Comparison of ENCODE assay signal across 14 cellular contexts in genomic region chrX:111123125-111123524, GRCh38. TPM values are rescaled to one million over a fixed set of nuclear protein-coding genes. Genes with fewer than 3 reads are reported as not detected.
DNase-seq lines count a peak whose midpoint lies in the region; ATAC-seq and TF ChIP-seq lines count a peak whose summit lies in the region.
"Had no signal": no experiment of that assay in that cellular context is flagged by ENCODE, and none has a peak within 500 bp of the region (broad histone marks: within the 10 kb centered on the region; RNA-seq: fewer than 3 reads in every experiment).

No MANE protein-coding gene starts in this region.

- no peak for DNase-seq in CD4-positive, alpha-beta T cell
- DNase-seq in activated CD4-positive, alpha-beta memory T cell treated with anti-CD3 and anti-CD28 coated beads, Interleukin-2, amount 10 ng/mL, durations not matched to agents 7 days and 5 days: no peak
- DNase-seq in HuH-7.5 (ENCODE audit: low spot score) (no peak), caudate nucleus (lab: John Stamatoyannopoulos, UW) (no peak), NCI-H2196 (lab: John Stamatoyannopoulos, UW; ENCODE audit: unreplicated experiment) (no peak)
- DNase-seq in NK-92 treated with Interleukin-12 subunit alpha and Interleukin-12 subunit beta, amount 100 ng/mL, for 24 hours (lab: John Stamatoyannopoulos, UW): no peak
- DNase-seq: body of pancreas, Karpas-422, NCI-H2227 treated with DMSO at 0.1 percent for 48 hours, stomach had no signal

- H3K9me3 Mint-ChIP-seq in CD4-positive, alpha-beta T cell: no peaks in the 10 kb centered on the region
- no peaks in the 10 kb centered on the region for H3K9me3 Mint-ChIP-seq in activated CD4-positive, alpha-beta memory T cell treated with anti-CD3 and anti-CD28 coated beads, Interleukin-2, amount 10 ng/mL, durations not matched to agents 7 days and 5 days
- H3K9me3 Mint-ChIP-seq: neural progenitor cell had no signal

- no peaks in the 10 kb centered on the region for H3K27me3 Mint-ChIP-seq in CD4-positive, alpha-beta T cell
- H3K27me3 Mint-ChIP-seq in activated CD4-positive, alpha-beta memory T cell treated with anti-CD3 and anti-CD28 coated beads, Interleukin-2, amount 10 ng/mL, durations not matched to agents 7 days and 5 days: no peaks in the 10 kb centered on the region

- intact Hi-C loops in CD4-positive, alpha-beta T cell (cut with DNase I, micrococcal nuclease): no loop called here

- H3K27me3 ChIP-seq in CD4-positive, alpha-beta T cell (ENCODE audit: control insufficient read depth, insufficient read depth, low read length): no peaks in the 10 kb centered on the region
- H3K27me3 ChIP-seq: body of pancreas, neural progenitor cell had no signal

- no peak for ATAC-seq in CD4-positive, alpha-beta T cell (ENCODE audit: poor library complexity)
- ATAC-seq in GM19351 (IDR thresholded peaks at IDR 0.05; ENCODE audit: unreplicated experiment) (peak; percentile 73), HG03097 (IDR thresholded peaks at IDR 0.05; ENCODE audit: low FRiP score, unreplicated experiment) (peak; percentile 49)
- ATAC-seq: body of pancreas had no signal

- no peaks in the 10 kb centered on the region for H3K36me3 Mint-ChIP-seq in CD4-positive, alpha-beta T cell (ENCODE audit: low read depth)
- no peaks in the 10 kb centered on the region for H3K36me3 Mint-ChIP-seq in activated CD4-positive, alpha-beta memory T cell treated with anti-CD3 and anti-CD28 coated beads, Interleukin-2, amount 10 ng/mL, durations not matched to agents 7 days and 5 days (ENCODE audit: low read depth)

- POLR2A ChIA-PET in CD4-positive, alpha-beta T cell (lab: Charles Lee): no interaction called here
- POLR2A ChIA-PET in activated CD4-positive, alpha-beta memory T cell treated with anti-CD3 and anti-CD28 coated beads, Interleukin-2, amount 10 ng/mL, durations not matched to agents 7 days and 5 days (lab: Charles Lee): interaction anchor here (2.4 kb wide), 1 partner anchor 8 kb away, joined by 10 read pairs; no protein-coding TSS in a partner anchor

- no peak for TF ChIP-seq CTCF in CD4-positive, alpha-beta T cell (IDR thresholded peaks at IDR 0.05)

- no peaks in the 10 kb centered on the region for H3K9me3 ChIP-seq in CD4-positive, alpha-beta T cell (ENCODE audit: control insufficient read depth, low read length)
- H3K9me3 ChIP-seq: body of pancreas, stomach had no signal

- peak overlapping the region; percentile 77 for H3K4me3 Mint-ChIP-seq in CD4-positive, alpha-beta T cell
- peak overlapping the region; percentile 80 for H3K4me3 Mint-ChIP-seq in activated CD4-positive, alpha-beta memory T cell treated with anti-CD3 and anti-CD28 coated beads, Interleukin-2, amount 10 ng/mL, durations not matched to agents 7 days and 5 days
- H3K4me3 Mint-ChIP-seq: neural progenitor cell had no signal

- H3K4me1 Mint-ChIP-seq in CD4-positive, alpha-beta T cell (ENCODE audit: low read depth): peaks cover 6% of the 10 kb centered on the region
- peaks cover 33% of the 10 kb centered on the region for H3K4me1 Mint-ChIP-seq in activated CD4-positive, alpha-beta memory T cell treated with anti-CD3 and anti-CD28 coated beads, Interleukin-2, amount 10 ng/mL, durations not matched to agents 7 days and 5 days

- CTCF ChIA-PET in CD4-positive, alpha-beta T cell (lab: Charles Lee): no interaction called here
- CTCF ChIA-PET in activated CD4-positive, alpha-beta memory T cell treated with anti-CD3 and anti-CD28 coated beads, Interleukin-2, amount 10 ng/mL, durations not matched to agents 7 days and 5 days (lab: Charles Lee): interaction anchor here (1.2 kb wide), 1 partner anchor 25 kb away, joined by 3 read pairs; no protein-coding TSS in a partner anchor

- peak overlapping the region; percentile 46 for H3K27ac Mint-ChIP-seq in CD4-positive, alpha-beta T cell
- H3K27ac Mint-ChIP-seq in activated CD4-positive, alpha-beta memory T cell treated with anti-CD3 and anti-CD28 coated beads, Interleukin-2, amount 10 ng/mL, durations not matched to agents 7 days and 5 days: peak overlapping the region; percentile 86
- H3K27ac Mint-ChIP-seq: neural progenitor cell had no signal

- H3K27ac ChIP-seq in CD4-positive, alpha-beta T cell (ENCODE audit: low read depth, low read length): no peak overlapping the region
- no peak overlapping the region for H3K27ac ChIP-seq in caudate nucleus (ENCODE audit: low read depth, low read length)
- H3K27ac ChIP-seq: body of pancreas, neural progenitor cell, SK-N-MC, stomach had no signal

RNA-seq across cellular contexts. Expression of gene PAK3, which starts 27.1 kb away (rescaled TPM):
- 1 to 10 TPM; 1.5 to 1.9 TPM for total RNA-seq in CD4-positive, alpha-beta T cell
- 1 to 10 TPM; 1.4 to 2.0 TPM for total RNA-seq in activated CD4-positive, alpha-beta memory T cell treated with anti-CD3 and anti-CD28 coated beads, Interleukin-2, amount 10 ng/mL, durations not matched to agents 7 days and 5 days
